Comparison of ENCODE assay signal across 13 cellular contexts in the genomic region with DNA sequence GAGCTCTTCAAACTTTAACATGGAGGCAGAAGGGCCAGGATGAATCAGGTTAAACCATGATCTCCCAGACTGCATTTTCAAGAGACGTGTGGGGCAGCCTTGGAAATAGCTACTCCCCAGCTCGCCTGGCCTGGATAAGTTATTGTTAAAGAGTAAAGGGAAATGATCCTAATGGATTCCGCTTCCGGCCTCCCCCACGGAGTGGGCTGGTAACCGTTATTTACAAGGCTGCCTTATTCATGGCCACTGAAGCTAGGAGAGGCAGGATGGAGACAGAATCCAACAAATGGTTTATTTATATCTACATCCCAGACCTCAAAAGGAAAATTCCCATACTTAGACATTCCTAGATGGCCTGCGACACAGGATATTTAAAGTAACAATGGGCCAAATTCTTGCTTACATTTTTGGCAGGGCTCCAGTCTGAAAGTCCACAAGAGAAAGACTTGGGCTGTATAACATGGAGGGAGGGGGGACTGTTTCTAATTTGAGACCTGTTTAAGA. TPM values are rescaled to one million over a fixed set of nuclear protein-coding genes. Genes with fewer than 3 reads are reported as not detected.
DNase-seq lines count a peak whose midpoint lies in the region; ATAC-seq, FAIRE-seq and TF ChIP-seq lines count a peak whose summit lies in the region.
"Had no signal": no experiment of that assay in that cellular context is flagged by ENCODE, and none has a peak within 500 bp of the region (broad histone marks: within the 10 kb centered on the region; RNA-seq: fewer than 3 reads in every experiment).

No MANE protein-coding gene starts in this region.

- CTCF ChIA-PET in HEK293 (lab: Yijun Ruan, JAX), result interaction anchor here (0.8 to 1.2 kb wide), 3 partner anchors 16 to 252 kb away, joined by 3 read pairs; no protein-coding TSS in a partner anchor

- H3K4me1 Mint-ChIP-seq in stimulated activated naive CD8-positive, alpha-beta T cell treated with anti-CD3 and anti-CD28 coated beads, Interleukin-15, amount 100 ng/mL, for 72 hours, result peaks cover 11% of the 10 kb centered on the region

- POLR2A ChIA-PET in HEK293 (lab: Yijun Ruan, JAX), result interaction anchor here (1.4 kb wide), 1 partner anchor 28 kb away, joined by 6 read pairs; a partner anchor contains a TSS

- no peaks in the 10 kb centered on the region for H3K27me3 Mint-ChIP-seq in stimulated activated naive CD8-positive, alpha-beta T cell treated with anti-CD3 and anti-CD28 coated beads, Interleukin-15, amount 100 ng/mL, for 72 hours

- no peak for ATAC-seq in stimulated activated naive CD8-positive, alpha-beta T cell treated with anti-CD3 and anti-CD28 coated beads, Interleukin-15, amount 100 ng/mL, for 72 hours
- ATAC-seq in GM18519 (IDR thresholded peaks at IDR 0.05; ENCODE audit: low FRiP score, unreplicated experiment) (no peak), HG03432 (IDR thresholded peaks at IDR 0.05; ENCODE audit: unreplicated experiment) (no peak)
- ATAC-seq: T-helper 17 cell had no signal

- DNase-seq in cardiac fibroblast (ENCODE audit: low read depth in 2 of 2) (peak; percentile 90), kidney epithelial cell (ENCODE audit: low read depth) (peak; percentile 69), thyroid gland (no peak), GM12891 (ENCODE audit: insufficient read length, low spot score) (no peak)
- DNase-seq in stimulated activated naive CD8-positive, alpha-beta T cell treated with anti-CD3 and anti-CD28 coated beads, Interleukin-15, amount 100 ng/mL, for 72 hours, result no peak
- DNase-seq: GF-D8; NCI-H524; small intestine; stimulated activated naive CD4-positive, alpha-beta T cell treated with Interleukin-2 at 50 U/mL for 16 hours; T-helper 17 cell had no signal

- H3K9me3 Mint-ChIP-seq in stimulated activated naive CD8-positive, alpha-beta T cell treated with anti-CD3 and anti-CD28 coated beads, Interleukin-15, amount 100 ng/mL, for 72 hours, result no peaks in the 10 kb centered on the region

- TF ChIP-seq POLR2A in thyroid gland (IDR thresholded peaks at IDR 0.05) (no peak), GM12891 (IDR thresholded peaks at IDR 0.05; ENCODE audit: low read depth, low read length) (no peak)

- H3K27ac ChIP-seq in HEK293 (ENCODE audit: extremely low read depth, low read depth, low read length) (no peak overlapping the region), thyroid gland (peak overlapping the region; percentile 18 to 50 (median 29))

- no peak overlapping the region for H3K27ac Mint-ChIP-seq in stimulated activated naive CD8-positive, alpha-beta T cell treated with anti-CD3 and anti-CD28 coated beads, Interleukin-15, amount 100 ng/mL, for 72 hours
- H3K27ac Mint-ChIP-seq: T-helper 17 cell had no signal

- H3K4me3 ChIP-seq in HEK293 (ENCODE audit: low read depth, low read length), result no peak overlapping the region
- no peak overlapping the region for H3K4me3 ChIP-seq in cardiac fibroblast (replicated peaks in 1 of 2; ENCODE audit: low read depth in 2 of 2, low read length in 2 of 2)
- H3K4me3 ChIP-seq in kidney epithelial cell (ENCODE audit: low read depth, low read length), result no peak overlapping the region
- H3K4me3 ChIP-seq in thyroid gland (replicated peaks in 1 of 3), result no peak overlapping the region

- WGBS in thyroid gland, 2 donors, result 56 to 57% methylated on average over 7 of the region's 7 CpGs

- no peaks in the 10 kb centered on the region for H3K36me3 ChIP-seq in HEK293 (ENCODE audit: control insufficient read depth in 2 of 2, insufficient read depth in 1 of 2, low read length in 2 of 2)
- H3K36me3 ChIP-seq in kidney epithelial cell (ENCODE audit: control insufficient read depth, insufficient read depth, low read length), result no peaks in the 10 kb centered on the region
- no peaks in the 10 kb centered on the region for H3K36me3 ChIP-seq in thyroid gland

- H3K9me3 ChIP-seq in HEK293 (ENCODE audit: control insufficient read depth, insufficient read depth, low read depth, low read length) (no peaks in the 10 kb centered on the region), thyroid gland (no peaks in the 10 kb centered on the region)

- no peaks in the 10 kb centered on the region for H3K27me3 ChIP-seq in kidney epithelial cell (ENCODE audit: control insufficient read depth, insufficient read depth, low read length)
- H3K27me3 ChIP-seq in thyroid gland, result no peaks in the 10 kb centered on the region

- intact Hi-C loops in thyroid gland (cut with DNase I), result no loop called here

- FAIRE-seq in GM12891 (lab: Jason Lieb, UNC), result no peak
- FAIRE-seq: small intestine had no signal

- TF ChIP-seq CTCF in HEK293 (tag by site-specific recombination; IDR thresholded peaks at IDR 0.05) (no peak), cardiac fibroblast (IDR thresholded peaks at IDR 0.05; ENCODE audit: low read depth, low read length) (no peak), kidney epithelial cell (IDR thresholded peaks at IDR 0.05; ENCODE audit: insufficient read depth, low read length, poor library complexity, severe bottlenecking) (no peak), thyroid gland (IDR thresholded peaks at IDR 0.05) (no peak)

- H3K4me3 Mint-ChIP-seq in stimulated activated naive CD8-positive, alpha-beta T cell treated with anti-CD3 and anti-CD28 coated beads, Interleukin-15, amount 100 ng/mL, for 72 hours, result no peak overlapping the region
- H3K4me3 Mint-ChIP-seq: T-helper 17 cell had no signal

- H3K4me1 ChIP-seq in HEK293 (ENCODE audit: control insufficient read depth, insufficient read depth, low read length) (peaks cover 2% of the 10 kb centered on the region; the same call in 1 of the 2 replicates), thyroid gland (peaks cover 0 to 19% of the 10 kb centered on the region in 2 donors)

TF ChIP-seq in HEK293, 187 proteins besides CTCF, POLR2A, EP300 and RAD21 (continues in another document):
- no peak for TF ChIP-seq ZNF223 (tag by site-specific recombination; IDR thresholded peaks at IDR 0.05)
- no peak for TF ChIP-seq ZNF426 (tag by site-specific recombination; IDR thresholded peaks at IDR 0.05)
- TF ChIP-seq, protein P1, sequence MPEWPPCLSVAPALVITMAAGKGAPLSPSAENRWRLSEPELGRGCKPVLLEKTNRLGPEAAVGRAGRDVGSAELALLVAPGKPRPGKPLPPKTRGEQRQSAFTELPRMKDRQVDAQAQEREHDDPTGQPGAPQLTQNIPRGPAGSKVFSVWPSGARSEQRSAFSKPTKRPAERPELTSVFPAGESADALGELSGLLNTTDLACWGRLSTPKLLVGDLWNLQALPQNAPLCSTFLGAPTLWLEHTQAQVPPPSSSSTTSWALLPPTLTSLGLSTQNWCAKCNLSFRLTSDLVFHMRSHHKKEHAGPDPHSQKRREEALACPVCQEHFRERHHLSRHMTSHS (tag by site-specific recombination; IDR thresholded peaks at IDR 0.05), result no peak
- no peak for TF ChIP-seq ZNF404 (tag by site-specific recombination; IDR thresholded peaks at IDR 0.05)
- no peak for TF ChIP-seq ZSCAN23 (tag by site-specific recombination; IDR thresholded peaks at IDR 0.05)
- no peak for TF ChIP-seq ZNF777 (tag by site-specific recombination; IDR thresholded peaks at IDR 0.05; ENCODE audit: borderline replicate concordance)
- no peak for TF ChIP-seq ZNF501 (tag by site-specific recombination; IDR thresholded peaks at IDR 0.05)
- TF ChIP-seq, protein P2, sequence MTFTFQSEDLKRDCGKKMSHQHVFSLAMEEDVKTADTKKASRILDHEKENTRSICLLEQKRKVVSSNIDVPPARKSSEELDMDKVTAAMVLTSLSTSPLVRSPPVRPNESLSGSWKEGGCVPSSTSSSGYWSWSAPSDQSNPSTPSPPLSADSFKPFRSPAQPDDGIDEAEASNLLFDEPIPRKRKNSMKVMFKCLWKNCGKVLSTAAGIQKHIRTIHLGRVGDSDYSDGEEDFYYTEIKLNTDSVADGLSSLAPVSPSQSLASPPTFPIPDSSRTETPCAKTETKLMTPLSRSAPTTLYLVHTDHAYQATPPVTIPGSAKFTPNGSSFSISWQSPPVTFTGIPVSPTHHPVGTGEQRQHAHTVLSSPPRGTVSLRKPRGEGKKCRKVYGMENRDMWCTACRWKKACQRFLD (tag by site-specific recombination; IDR thresholded peaks at IDR 0.05), result no peak
- no peak for TF ChIP-seq ZNF146 (tag by site-specific recombination; IDR thresholded peaks at IDR 0.05)
- no peak for TF ChIP-seq ZBTB20 (tag by site-specific recombination; IDR thresholded peaks at IDR 0.05)
- TF ChIP-seq GFI1B (tag by site-specific recombination; IDR thresholded peaks at IDR 0.05), result no peak

TF ChIP-seq in GM12891, 5 proteins besides CTCF, POLR2A, EP300 and RAD21:
- TF ChIP-seq TAF1 (IDR thresholded peaks at IDR 0.05; ENCODE audit: low read depth, low read length) (no peak), POU2F2 (IDR thresholded peaks at IDR 0.05; ENCODE audit: low read depth, low read length) (no peak), PAX5 (IDR thresholded peaks at IDR 0.05; ENCODE audit: insufficient read depth, low read length, severe bottlenecking) (no peak), SPI1 (IDR thresholded peaks at IDR 0.05; ENCODE audit: low read depth, low read length) (no peak), POLR2AphosphoS5 (IDR thresholded peaks at IDR 0.05; ENCODE audit: low read depth, low read length) (no peak)

RNA-seq across cellular contexts. Expression of a gene that starts 27.9 kb away (rescaled TPM):
- total RNA-seq in kidney epithelial cell, result 34.7 and 36.9 TPM in 2 replicates
- total RNA-seq in thyroid gland, result 10 to 100 TPM; 11.7 to 32.8 (median 18.6) TPM
- 1.5 TPM for polyA plus RNA-seq in GM12891 (2012; ENCODE audit: low read depth, missing spikeins)

Comparison
In these comparisons a context has a peak if more than half of its experiments do, and no peak if none do; other contexts are left out.
1. DNase-seq: peak in cardiac fibroblast (2 of 2) and kidney epithelial cell (single experiment); none in thyroid gland (0 of 2), GM12891 (single experiment) and stimulated activated naive CD8-positive, alpha-beta T cell treated with anti-CD3 and anti-CD28 coated beads, Interleukin-15, amount 100 ng/mL, for 72 hours (0 of 2).